Comparison of ENCODE assay signal across 13 cellular contexts in the genomic region with DNA sequence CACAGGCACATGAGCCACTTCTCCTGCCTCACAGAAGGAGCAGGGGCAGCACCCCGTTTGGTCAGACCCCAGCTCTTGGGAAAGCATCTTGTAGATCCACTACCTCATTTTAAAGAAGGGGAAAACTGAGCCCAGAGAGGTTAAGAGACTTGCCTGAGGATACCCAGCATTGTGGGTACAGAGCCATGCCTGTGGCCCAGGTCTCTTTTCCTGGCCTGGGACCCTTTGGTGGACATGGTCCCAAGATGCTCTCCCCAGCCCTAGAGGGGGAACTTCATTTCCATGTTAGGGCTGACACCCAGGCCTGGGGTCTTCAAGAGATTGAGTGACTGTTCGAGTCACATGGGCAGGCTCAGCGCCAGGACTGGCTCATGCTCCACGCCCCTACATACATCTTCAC.
A peak's percentile ranks its signal among the peaks of the same experiment; 100 is the strongest.
DNase-seq lines count a peak whose midpoint lies in the region; ATAC-seq and TF ChIP-seq lines count a peak whose summit lies in the region.
"Had no signal": no experiment of that assay in that cellular context is flagged by ENCODE, and none has a peak within 500 bp of the region (broad histone marks: within the 10 kb centered on the region; RNA-seq: fewer than 3 reads in every experiment).

No MANE protein-coding gene starts in this region.

- H3K14ac ChIP-seq in neuronal stem cell (ENCODE audit: low read length): peak overlapping the region; percentile 31

- H2AK5ac ChIP-seq in neuronal stem cell (ENCODE audit: low read depth, low read length): no peak overlapping the region

- no peak overlapping the region for H2BK120ac ChIP-seq in neuronal stem cell (ENCODE audit: low read depth, low read length)

- POLR2A ChIA-PET in RWPE1 (lab: Yijun Ruan, JAX; ENCODE audit: low non-redundant PET): no interaction called here

- no peak overlapping the region for H2BK15ac ChIP-seq in neuronal stem cell (ENCODE audit: low read length)

- H3K36me3 ChIP-seq in neuronal stem cell (replicated peaks in 1 of 2; ENCODE audit: control insufficient read depth in 2 of 2, insufficient read depth in 2 of 2, low read length in 2 of 2): peaks cover 25 to 78% of the 10 kb centered on the region in 2 donors
- H3K36me3 ChIP-seq: BE2C had no signal

- peaks cover 2% of the 10 kb centered on the region for H3K36me3 Mint-ChIP-seq in IgD-negative memory B cell
- H3K36me3 Mint-ChIP-seq: CD8-positive, alpha-beta T cell had no signal

- H3K9ac ChIP-seq in neuronal stem cell (ENCODE audit: low read depth, low read length, poor library complexity): peak overlapping the region; percentile 2

- CTCF ChIA-PET in RWPE1 (lab: Yijun Ruan, JAX): interaction anchor here (0.8 to 1.2 kb wide), 2 partner anchors 10 to 195 kb away, joined by 3 to 4 read pairs; no protein-coding TSS in a partner anchor

- no peak overlapping the region for H4K91ac ChIP-seq in neuronal stem cell (ENCODE audit: low read depth, low read length, poor library complexity)

- no peak overlapping the region for H3K4me3 ChIP-seq in neuronal stem cell (ENCODE audit: low read length in 2 of 2)
- H3K4me3 ChIP-seq: A549, HAP-1 had no signal

- WGBS in neuronal stem cell (ENCODE audit: extremely low coverage in 2 of 2, insufficient read length in 2 of 2, insufficient replicate concordance in 1 of 2), 2 donors: no CpG with 5 or more reads among the region's 4 CpGs

- H3K4me1 Mint-ChIP-seq in IgD-negative memory B cell: peaks cover 17 to 33% (median 19%) of the 10 kb centered on the region in 3 donors

- H3K4me2 ChIP-seq in neuronal stem cell (ENCODE audit: insufficient read depth, low read length, poor library complexity, severe bottlenecking): no peak overlapping the region
- H3K4me2 ChIP-seq: A549 had no signal

- H3K4me3 Mint-ChIP-seq in IgD-negative memory B cell: no peak overlapping the region
- H3K4me3 Mint-ChIP-seq: CD8-positive, alpha-beta T cell had no signal

- no peaks in the 10 kb centered on the region for H3K4me1 ChIP-seq in neuronal stem cell (ENCODE audit: control insufficient read depth in 2 of 2, insufficient read depth in 1 of 2, low read depth in 1 of 2, low read length in 2 of 2)
- H3K4me1 ChIP-seq: BE2C, Caco-2, HAP-1 had no signal

- H3K27ac Mint-ChIP-seq in IgD-negative memory B cell: peak overlapping the region; percentile 31 to 82 (median 67)
- H3K27ac Mint-ChIP-seq: CD8-positive, alpha-beta T cell had no signal

- H3K4ac ChIP-seq in neuronal stem cell (ENCODE audit: low read length): no peak overlapping the region

- no peaks in the 10 kb centered on the region for H3K27me3 ChIP-seq in neuronal stem cell (ENCODE audit: control insufficient read depth in 3 of 3, insufficient read depth in 3 of 3, low read depth in 1 of 3, low read length in 3 of 3)
- H3K27me3 ChIP-seq: BE2C had no signal

- no peak overlapping the region for H4K8ac ChIP-seq in neuronal stem cell (ENCODE audit: low read depth, low read length)

- H3K79me1 ChIP-seq in neuronal stem cell (ENCODE audit: low read depth, low read length): no peaks in the 10 kb centered on the region

- H3K27ac ChIP-seq in RWPE1 (peak overlapping the region; percentile 42; the same call in 1 of the 2 replicates), neuronal stem cell (replicated peaks; ENCODE audit: low read length) (no peak overlapping the region)
- H3K27ac ChIP-seq: A549, C4-2B had no signal

- peak overlapping the region; percentile 93 for H2BK5ac ChIP-seq in neuronal stem cell (ENCODE audit: low read length)

- no peaks in the 10 kb centered on the region for H3K9me3 ChIP-seq in neuronal stem cell (replicated peaks in 1 of 2; ENCODE audit: control insufficient read depth in 2 of 2, insufficient read depth in 1 of 2, low read depth in 1 of 2, low read length in 2 of 2)
- H3K9me3 ChIP-seq: BE2C, Caco-2, HAP-1 had no signal

- H3K27me3 Mint-ChIP-seq in IgD-negative memory B cell: no peaks in the 10 kb centered on the region

- no peaks in the 10 kb centered on the region for H3K9me3 Mint-ChIP-seq in IgD-negative memory B cell
- H3K9me3 Mint-ChIP-seq: CD8-positive, alpha-beta T cell had no signal

- H2BK12ac ChIP-seq in neuronal stem cell (ENCODE audit: low read length): peak overlapping the region; percentile 53

- no peak for ATAC-seq in HG03159 (IDR thresholded peaks at IDR 0.05; ENCODE audit: unreplicated experiment)
- ATAC-seq: A549; CD8-positive, alpha-beta T cell had no signal

- no peak overlapping the region for H3K23ac ChIP-seq in neuronal stem cell (ENCODE audit: low read depth, low read length, poor library complexity)

- no peak overlapping the region for H2AFZ ChIP-seq in neuronal stem cell (ENCODE audit: low read length)

- no peak overlapping the region for H3K18ac ChIP-seq in neuronal stem cell (ENCODE audit: low read length)

- no peak for TF ChIP-seq CTCF in RWPE1 (conservative IDR thresholded peaks at IDR 0.05; ENCODE audit: low read depth)

- DNase-seq in RWPE1 (ENCODE audit: low spot score) (no peak), neuronal stem cell (ENCODE audit: low spot score) (no peak), NCI-H2081 (lab: John Stamatoyannopoulos, UW) (no peak), midbrain (lab: John Stamatoyannopoulos, UW) (no peak)
- DNase-seq: BE2C; Caco-2; CD8-positive, alpha-beta T cell; GDM1 had no signal
